Comparison of ENCODE assay signal across 20 cellular contexts in genomic region chr5:142445266-142445665, GRCh38.
A peak's percentile ranks its signal among the peaks of the same experiment; 100 is the strongest.
DNase-seq lines count a peak whose midpoint lies in the region; ATAC-seq, FAIRE-seq and TF ChIP-seq lines count a peak whose summit lies in the region.
"Had no signal": no experiment of that assay in that cellular context is flagged by ENCODE, and none has a peak within 500 bp of the region (broad histone marks: within the 10 kb centered on the region; RNA-seq: fewer than 3 reads in every experiment).

No MANE protein-coding gene starts in this region.

- TF ChIP-seq CTCF in heart right ventricle (IDR thresholded peaks at IDR 0.05) (no peak), kidney (IDR thresholded peaks at IDR 0.05; ENCODE audit: borderline replicate concordance, extremely low read depth, insufficient read depth) (no peak), uterus (IDR thresholded peaks at IDR 0.05) (no peak)

- 91 to 95% methylated on average over 5 of the region's 5 CpGs for WGBS in heart right ventricle, 2 donors

- no peak overlapping the region for H3K9ac ChIP-seq in kidney (ENCODE audit: low read length in 2 of 2)

- H3K9me3 ChIP-seq in heart right ventricle (peaks cover 0 to 11% (median 0%) of the 10 kb centered on the region in 11 donors), kidney (ENCODE audit: control insufficient read depth in 1 of 2, low read length in 2 of 2) (no peaks in the 10 kb centered on the region), uterus (no peaks in the 10 kb centered on the region)
- H3K9me3 ChIP-seq: body of pancreas had no signal

- peak in 4 of 8 donors; percentile 33 to 80 (median 74) for ATAC-seq in heart right ventricle
- ATAC-seq in Right ventricle myocardium inferior = no peak
- ATAC-seq: body of pancreas; CD8-positive, alpha-beta T cell; esophagus mucosa; natural killer cell treated with Interleukin-12 subunit alpha and Interleukin-12 subunit beta and Interleukin-15 and Interleukin-18, amount 100 ng/mL, for 72 hours; stimulated activated memory B cell treated with anti-CD40 and anti-IgM and Interleukin-4, amounts not matched to agents 10 μg/mL and 1 μg/mL and 100 μg/mL, for 72 hours had no signal

- TF ChIP-seq POLR2A in uterus (IDR thresholded peaks at IDR 0.05) = no peak

- DNase-seq in heart right ventricle = no peak
- no peak for DNase-seq in Right ventricle myocardium inferior (ENCODE audit: missing footprints)
- peak; percentile 92 for DNase-seq in SW480 (ENCODE audit: low spot score)
- DNase-seq in kidney = no peak
- no peak for DNase-seq in uterus
- no peak for DNase-seq in stimulated activated CD4-positive, alpha-beta T cell treated with anti-CD3 and anti-CD28 coated beads, Interleukin-2, amount 100 ng/mL, for 24 hours
- DNase-seq in activated CD4-positive, CD25-positive, alpha-beta regulatory T cell (lab: John Stamatoyannopoulos, UW) = no peak
- no peak for DNase-seq in SIG-M5 treated with dmso at 0.1 percent for 504 hours (lab: John Stamatoyannopoulos, UW; ENCODE audit: unreplicated experiment)
- DNase-seq: ACHN; activated naive CD4-positive, alpha-beta T cell treated with anti-CD3 and anti-CD28 coated beads for 36 hours; body of pancreas; CD8-positive, alpha-beta T cell; MV-4-11; NCI-H2029; stimulated activated CD4-positive, alpha-beta T cell treated with anti-CD3 and anti-CD28 coated beads, Interleukin-12 subunit alpha, Interleukin-12 subunit beta, amount 100 ng/mL, for 4 hours had no signal

- intact Hi-C loops in heart right ventricle (cut with DNase I) (loop anchor here in 3 of 10 donors (5.0 to 10.0 kb wide), 3 partner anchors 87 to 97 kb away; no protein-coding TSS in a partner anchor), Right ventricle myocardium inferior (cut with DNase I) (no loop called here), kidney (cut with DNase I) (no loop called here), uterus (cut with DNase I; ENCODE audit: low total_unique reads) (no loop called here)

- H3K36me3 ChIP-seq in heart right ventricle (no peaks in the 10 kb centered on the region), kidney (ENCODE audit: control insufficient read depth in 1 of 2, insufficient read depth in 2 of 2, low read length in 2 of 2) (no peaks in the 10 kb centered on the region), uterus (no peaks in the 10 kb centered on the region)
- H3K36me3 ChIP-seq: tibial nerve had no signal

- no peaks in the 10 kb centered on the region for H3K27me3 ChIP-seq in heart right ventricle
- H3K27me3 ChIP-seq in uterus = no peaks in the 10 kb centered on the region
- H3K27me3 ChIP-seq: body of pancreas, tibial nerve had no signal

- H3K4me1 ChIP-seq in heart right ventricle = peaks cover 0 to 35% (median 19%) of the 10 kb centered on the region in 9 donors
- H3K4me1 ChIP-seq in kidney (ENCODE audit: control insufficient read depth in 1 of 2, insufficient read depth in 1 of 2, low read depth in 1 of 2, low read length in 2 of 2) = peaks cover 0 to 5% of the 10 kb centered on the region in 2 donors
- H3K4me1 ChIP-seq in uterus = no peaks in the 10 kb centered on the region
- H3K4me1 ChIP-seq: body of pancreas had no signal

- FAIRE-seq in kidney (lab: Jason Lieb, UNC) = no peak

- H3K27ac ChIP-seq in heart right ventricle = peak overlapping the region in 6 of 10 donors; percentile 27 to 67 (median 55)
- peak overlapping the region; percentile 63 to 66 for H3K27ac ChIP-seq in kidney (ENCODE audit: low read depth in 2 of 2, low read length in 2 of 2)
- peak overlapping the region; percentile 24 to 44 for H3K27ac ChIP-seq in uterus
- H3K27ac ChIP-seq: SK-N-MC had no signal

- H3K4me3 ChIP-seq in heart right ventricle (no peak overlapping the region), kidney (ENCODE audit: low read length in 2 of 2) (no peak overlapping the region), uterus (no peak overlapping the region)
- H3K4me3 ChIP-seq: body of pancreas, SK-N-MC, tibial nerve had no signal
